8 cellular contexts compared by ENCODE assay signal in the genomic region with DNA sequence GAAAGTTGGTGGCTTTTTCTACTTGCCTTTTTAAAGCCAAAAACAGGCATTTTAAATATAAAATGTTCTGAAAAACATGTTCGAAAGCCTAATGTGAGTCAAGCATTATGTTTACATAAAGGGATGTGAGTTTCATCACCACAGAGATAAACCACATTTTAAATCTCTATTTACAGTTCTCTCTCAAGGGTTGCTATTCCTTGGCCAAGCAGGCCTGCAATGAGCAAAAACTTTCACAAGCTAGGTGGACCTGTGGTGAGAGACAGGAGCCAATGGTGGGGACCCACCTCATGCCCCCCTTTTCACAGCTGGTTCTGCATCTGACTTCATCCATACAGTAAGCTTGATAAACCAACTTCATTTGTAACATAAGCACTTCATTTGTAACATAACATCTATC.
DNase-seq lines count a peak whose midpoint lies in the region; ATAC-seq lines count a peak whose summit lies in the region.

No MANE protein-coding gene starts in this region.

- ATAC-seq in GM18511 (IDR thresholded peaks at IDR 0.05; ENCODE audit: unreplicated experiment) = peak; percentile 66
- peak; percentile 54 for ATAC-seq in esophagus mucosa

- peak; percentile 89 for DNase-seq in HCEC 1CT
- DNase-seq in NCI-H226 = peak; percentile 80
- DNase-seq in retina = no peak
- no peak for DNase-seq in effector CD4-positive, alpha-beta T cell
- DNase-seq in SW 1271 (lab: John Stamatoyannopoulos, UW) = no peak
- DNase-seq in GF-D8 (lab: John Stamatoyannopoulos, UW) = no peak

Comparison
In these comparisons a context has a peak if more than half of its experiments do, and no peak if none do; other contexts are left out.
1. DNase-seq: peak in HCEC 1CT (single experiment) and NCI-H226 (single experiment); none in retina (single experiment), effector CD4-positive, alpha-beta T cell (single experiment), SW 1271 (0 of 2) and GF-D8 (single experiment).